21 cellular contexts compared by ENCODE assay signal in genomic region chr10:132037676-132037975, GRCh38. TPM values are rescaled to one million over a fixed set of nuclear protein-coding genes. Genes with fewer than 3 reads are reported as not detected.
DNase-seq lines count a peak whose midpoint lies in the region; ATAC-seq and TF ChIP-seq lines count a peak whose summit lies in the region.
"Had no signal": no experiment of that assay in that cellular context is flagged by ENCODE, and none has a peak within 500 bp of the region (broad histone marks: within the 10 kb centered on the region; RNA-seq: fewer than 3 reads in every experiment).

No MANE protein-coding gene starts in this region.

- no peak overlapping the region for H3K4me3 ChIP-seq in HEK293 (ENCODE audit: low read depth, low read length)

- CTCF ChIA-PET in HEK293 (lab: Yijun Ruan, JAX): interaction anchor here (0.6 to 1.2 kb wide), 5 partner anchors 17 to 315 kb away, joined by 3 to 5 read pairs (median 3); partner anchors contain the start of gene PPP2R2D

- ATAC-seq in left cardiac atrium: no peak
- ATAC-seq: activated naive CD4-positive, alpha-beta T cell treated with anti-CD3 and anti-CD28 coated beads, Interleukin-2, amount 50 U/mL, for 72 hours; gastrocnemius medialis; Panc1; sciatic nerve; stimulated activated naive B cell treated with anti-CD40 and anti-IgM and Interleukin-4, amounts not matched to agents 10 μg/mL and 1 μg/mL and 100 μg/mL, for 72 hours had no signal

- intact Hi-C loops in left cardiac atrium (cut with DNase I): loop anchor here in 1 of 2 donors (5.0 kb wide), 1 partner anchor 105 kb away; no protein-coding TSS in a partner anchor

- no peaks in the 10 kb centered on the region for H3K9me3 ChIP-seq in HEK293 (ENCODE audit: control insufficient read depth, insufficient read depth, low read depth, low read length)
- H3K9me3 ChIP-seq: gastrocnemius medialis, tibial artery had no signal

- H3K27ac ChIP-seq in HEK293 (ENCODE audit: extremely low read depth, low read depth, low read length) (no peak overlapping the region), substantia nigra (ENCODE audit: low read depth, low read length, poor library complexity, severe bottlenecking) (peak overlapping the region; percentile 41)
- H3K27ac ChIP-seq: brain microvascular endothelial cell, gastrocnemius medialis, tibial artery had no signal

- POLR2A ChIA-PET in HEK293 (lab: Yijun Ruan, JAX): no interaction called here

- no peaks in the 10 kb centered on the region for H3K4me1 ChIP-seq in HEK293 (ENCODE audit: control insufficient read depth, insufficient read depth, low read length)

- H3K36me3 ChIP-seq in HEK293 (ENCODE audit: control insufficient read depth in 2 of 2, insufficient read depth in 1 of 2, low read length in 2 of 2): no peaks in the 10 kb centered on the region
- H3K36me3 ChIP-seq: brain microvascular endothelial cell, gastrocnemius medialis, tibial artery had no signal

- TF ChIP-seq CTCF in HEK293 (tag by site-specific recombination; IDR thresholded peaks at IDR 0.05): no peak

- DNase-seq in cerebellum (ENCODE audit: low spot score) (peak; percentile 42), iPS-NIHi7 (ENCODE audit: extremely low spot score) (peak; percentile 80), substantia nigra (lab: John Stamatoyannopoulos, UW) (no peak), T-helper 9 cell (no peak), left cardiac atrium (no peak), cerebellar nuclear complex (lab: John Stamatoyannopoulos, UW) (no peak)
- DNase-seq: activated CD8-positive, alpha-beta memory T cell treated with anti-CD3 and anti-CD28 coated beads for 24 hours; activated T-cell treated with anti-CD3 and anti-CD28 coated beads, Interleukin-2, amount 50 U/mL, for 48 hours; brain microvascular endothelial cell; Calu3; dermis blood vessel endothelial cell; gastrocnemius medialis; GOT3; NCI-H1417 treated with DMSO at 0.1 percent for 48 hours; NCI-H226; stimulated activated naive B cell treated with anti-CD40 and anti-IgM and Interleukin-4, amounts not matched to agents 10 μg/mL and 1 μg/mL and 100 μg/mL, for 72 hours; tibial artery had no signal

TF ChIP-seq in HEK293, 187 proteins besides CTCF, POLR2A, EP300 and RAD21:
- no peak for TF ChIP-seq ZNF184 (tag by site-specific recombination; IDR thresholded peaks at IDR 0.05)
- peak; percentile 94 for TF ChIP-seq ZNF449 (tag by site-specific recombination; IDR thresholded peaks at IDR 0.05)

RNA-seq across cellular contexts. Expression of gene JAKMIP3, which starts 28.1 kb away (rescaled TPM):
- total RNA-seq in cerebellum: 4.9 TPM
- total RNA-seq in left cardiac atrium: 1 to 10 TPM in 1 of 2 donors, under 1 TPM in 1; 0.44 to 1.1 TPM
- total RNA-seq: dermis blood vessel endothelial cell had no signal

RNA-seq across cellular contexts. Expression of gene BNIP3, which starts 55.9 kb away (rescaled TPM):
- total RNA-seq in cerebellum: 31.1 TPM
- total RNA-seq in left cardiac atrium: 10 to 100 TPM; 67.1 to 87.1 TPM

Comparison
In these comparisons a context has a peak if more than half of its experiments do, and no peak if none do; other contexts are left out.
1. DNase-seq: peak in cerebellum (single experiment) and iPS-NIHi7 (single experiment); none in substantia nigra (0 of 49), T-helper 9 cell (single experiment), left cardiac atrium (single experiment) and cerebellar nuclear complex (0 of 2).